1 cellular context compared by ENCODE assay signal in genomic region chr11:71130106-71130505, GRCh38.
TF ChIP-seq lines count a peak whose summit lies in the region.

No MANE protein-coding gene starts in this region.

TF ChIP-seq in GM23338, 12 proteins besides CTCF, POLR2A, EP300 and RAD21 (continued from another document):
- no peak for TF ChIP-seq ZNF462 (CRISPR knock-in tag; IDR thresholded peaks at IDR 0.05)
- no peak for TF ChIP-seq NANOG (IDR thresholded peaks at IDR 0.05; ENCODE audit: borderline replicate concordance)
- no peak for TF ChIP-seq EZH2phosphoT487 (IDR thresholded peaks at IDR 0.05; ENCODE audit: unreplicated experiment)
